In genomic region chr16:3020247-3020603, GRCh38 we compare ENCODE assay signal across 8 cellular contexts. TPM values are rescaled to one million over a fixed set of nuclear protein-coding genes. Genes with fewer than 3 reads are reported as not detected.
DNase-seq lines count a peak whose midpoint lies in the region; ATAC-seq and TF ChIP-seq lines count a peak whose summit lies in the region.

TNFRSF12A (plus strand) TSS chr16:3020368; CDS start chr16:3020398, 30 bp downstream.

- peak within 1 kb of the TSS; percentile 96 for H3K4me2 ChIP-seq in skeletal muscle satellite cell (ENCODE audit: low read length)

- no peaks in the 10 kb centered on the region for H3K9me3 ChIP-seq in breast epithelium
- H3K9me3 ChIP-seq in iPS-18a (ENCODE audit: control insufficient read depth, low read depth, low read length), result no peaks in the 10 kb centered on the region
- H3K9me3 ChIP-seq in skeletal muscle satellite cell (replicated peaks; ENCODE audit: low read length), result no peaks in the 10 kb centered on the region

- H3K4me1 ChIP-seq in breast epithelium, result peaks cover 15 to 16% of the 10 kb centered on the region in 2 donors
- peaks cover 25% of the 10 kb centered on the region for H3K4me1 ChIP-seq in iPS-18a (ENCODE audit: control insufficient read depth, low read depth, low read length)
- H3K4me1 ChIP-seq in skeletal muscle satellite cell (ENCODE audit: control insufficient read depth, insufficient read depth, low read length), result peaks cover 21% of the 10 kb centered on the region

- ATAC-seq in GM21515 (IDR thresholded peaks at IDR 0.05; ENCODE audit: unreplicated experiment), result no peak

- TF ChIP-seq POLR2A in breast epithelium (IDR thresholded peaks at IDR 0.05), result peak; percentile 33

- H3K27ac ChIP-seq in breast epithelium, result peak within 1 kb of the TSS; percentile 96 to 98
- H3K27ac ChIP-seq in iPS-18a (ENCODE audit: low read length), result peak within 1 kb of the TSS; percentile 94

- DNase-seq in NCI-H1105 treated with DMSO at 0.1 percent for 48 hours (lab: John Stamatoyannopoulos, UW), result peak; percentile 18
- no peak for DNase-seq in NCI-H1105 (lab: John Stamatoyannopoulos, UW)
- peak; percentile 79 for DNase-seq in M059J (ENCODE audit: low read depth)
- DNase-seq in UCSD-AML1 (lab: John Stamatoyannopoulos, UW; ENCODE audit: unreplicated experiment), result peak; percentile 87
- DNase-seq in breast epithelium (ENCODE audit: low spot score in 2 of 2), result peak; percentile 76 to 78

- H3K36me3 ChIP-seq in breast epithelium (no peaks in the 10 kb centered on the region), iPS-18a (ENCODE audit: control insufficient read depth, low read depth, low read length) (peaks cover 15% of the 10 kb centered on the region), skeletal muscle satellite cell (ENCODE audit: insufficient read depth, low read length) (peaks cover 20% of the 10 kb centered on the region)

- H3K9ac ChIP-seq in iPS-18a (ENCODE audit: low read length), result peak within 1 kb of the TSS; percentile 99
- H3K9ac ChIP-seq in skeletal muscle satellite cell (ENCODE audit: low read depth, low read length), result peak within 1 kb of the TSS; percentile 100

- intact Hi-C loops in breast epithelium (cut with DNase I; ENCODE audit: low total_unique reads), result no loop called here

- TF ChIP-seq CTCF in breast epithelium (IDR thresholded peaks at IDR 0.05), result no peak

- H3K4me3 ChIP-seq in breast epithelium (peak within 1 kb of the TSS; percentile 52 to 88 (median 70)), iPS-18a (ENCODE audit: low read length) (peak within 1 kb of the TSS; percentile 99), skeletal muscle satellite cell (ENCODE audit: low read length) (peak within 1 kb of the TSS; percentile 97)

- H3K27me3 ChIP-seq in breast epithelium (peaks cover 3 to 11% of the 10 kb centered on the region in 2 donors), iPS-18a (ENCODE audit: control insufficient read depth, insufficient read depth, low read length) (peaks cover 4% of the 10 kb centered on the region), skeletal muscle satellite cell (ENCODE audit: control insufficient read depth, insufficient read depth, low read length) (no peaks in the 10 kb centered on the region)

RNA-seq across cellular contexts. Expression of gene TNFRSF12A, which starts in this region (rescaled TPM):
- total RNA-seq in M059J (2014; rRNA removed; shearing (Covaris generic)), result 662 and 743 TPM in 2 replicates
- total RNA-seq in breast epithelium, result 10 to 100 TPM in 2 of 3 donors, 1 to 10 TPM in 1; 6.9 to 74.1 (median 36.7) TPM
- total RNA-seq in skeletal muscle satellite cell (2012; rRNA removed), result 174 and 265 TPM in 2 replicates
